Comparison of ENCODE assay signal across 8 cellular contexts in the genomic region with DNA sequence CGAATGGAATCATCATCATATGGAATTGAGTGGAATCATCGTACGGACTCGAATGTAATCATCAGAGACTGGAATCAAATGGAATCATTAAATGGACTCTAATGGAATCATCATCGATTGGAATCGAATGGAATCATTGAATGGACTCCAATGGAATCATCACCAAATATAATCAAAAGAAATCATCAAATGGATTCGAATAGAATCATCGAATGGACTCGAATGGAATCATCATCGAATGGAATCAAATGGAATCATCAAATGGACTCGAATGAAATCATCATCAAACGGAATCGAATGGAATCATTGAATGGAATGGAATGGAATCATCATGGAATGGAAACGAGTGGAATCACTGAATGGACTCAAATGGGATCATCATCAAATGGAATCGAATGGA.
DNase-seq lines count a peak whose midpoint lies in the region; ATAC-seq and TF ChIP-seq lines count a peak whose summit lies in the region.
"Not testable (repeated sequence)": the region's sequence is repeated elsewhere in the genome, so short reads cannot be mapped to it uniquely, and the experiment has no call there.

No MANE protein-coding gene starts in this region.

- POLR2A ChIA-PET in CD8-positive, alpha-beta T cell (lab: Charles Lee); PC-9 (lab: Charles Lee; ENCODE audit: unreplicated experiment): not testable (repeated sequence)

- TF ChIP-seq CTCF in CD8-positive, alpha-beta T cell (IDR thresholded peaks at IDR 0.05); PC-9 (conservative IDR thresholded peaks at IDR 0.05); mucosa of descending colon (IDR thresholded peaks at IDR 0.05); spleen (IDR thresholded peaks at IDR 0.05 in 8 of 11, conservative IDR thresholded peaks at IDR 0.05 in 3 of 11): not testable (repeated sequence)

- H3K4me1 Mint-ChIP-seq in CD8-positive, alpha-beta T cell (ENCODE audit: low read depth); stimulated activated naive CD8-positive, alpha-beta T cell treated with anti-CD3 and anti-CD28 coated beads, Interleukin-15, amount 100 ng/mL, for 72 hours: not testable (repeated sequence)

- intact Hi-C loops in CD8-positive, alpha-beta T cell (cut with DNase I, micrococcal nuclease); PC-9 (cut with micrococcal nuclease; ENCODE audit: unreplicated experiment); Right ventricle myocardium superior (cut with DNase I); mucosa of descending colon (cut with DNase I, micrococcal nuclease); spleen (cut with DNase I; ENCODE audit: low total_unique reads): not testable (repeated sequence)

- CTCF ChIA-PET in CD8-positive, alpha-beta T cell (lab: Charles Lee); PC-9 (lab: Charles Lee): not testable (repeated sequence)

- not testable (repeated sequence) for H3K9me3 Mint-ChIP-seq in CD8-positive, alpha-beta T cell
- peaks cover 18 to 19% of the 10 kb centered on the region in 2 donors for H3K9me3 Mint-ChIP-seq in activated naive CD4-positive, alpha-beta T cell treated with anti-CD3 and anti-CD28 coated beads, Interleukin-2, amount 50 U/mL, for 72 hours
- H3K9me3 Mint-ChIP-seq in stimulated activated naive CD8-positive, alpha-beta T cell treated with anti-CD3 and anti-CD28 coated beads, Interleukin-15, amount 100 ng/mL, for 72 hours = peaks cover 14 to 16% of the 10 kb centered on the region in 2 donors

- not testable (repeated sequence) for H3K79me2 ChIP-seq in PC-9 (ENCODE audit: low read depth)

- DNase-seq in CD8-positive, alpha-beta T cell = peak in 6 of 7 experiments; percentile 26 to 91 (median 66)
- peak in 1 of 2 experiments; percentile 23 for DNase-seq in PC-9
- peak; percentile 60 to 68 for DNase-seq in activated CD8-positive, alpha-beta memory T cell treated with anti-CD3 and anti-CD28 coated beads for 4 hours (ENCODE audit: low read depth in 2 of 2)
- DNase-seq in activated naive CD4-positive, alpha-beta T cell treated with anti-CD3 and anti-CD28 coated beads, Interleukin-2, amount 50 U/mL, for 72 hours (ENCODE audit: low spot score in 2 of 2) = peak; percentile 73 to 88
- DNase-seq in Right ventricle myocardium superior = not testable (repeated sequence)
- peak in 1 of 3 donors; percentile 67 for DNase-seq in mucosa of descending colon
- DNase-seq in spleen = peak; percentile 30
- DNase-seq in stimulated activated naive CD8-positive, alpha-beta T cell treated with anti-CD3 and anti-CD28 coated beads, Interleukin-15, amount 100 ng/mL, for 72 hours = peak; percentile 56 to 91

- not testable (repeated sequence) for H3K9me2 ChIP-seq in PC-9 (ENCODE audit: insufficient read depth)

- BruUV-seq in PC-9 (replicated peaks; lab: Mats Ljungman, UMichigan) = not testable (repeated sequence)

- 65 to 69% (median 68%) methylated on average over 15 of the region's 15 CpGs for WGBS in spleen, 5 donors

- not testable (repeated sequence) for H3K9me3 ChIP-seq in CD8-positive, alpha-beta T cell (ENCODE audit: low read length); PC-9 (ENCODE audit: insufficient read depth, low read depth)
- H3K9me3 ChIP-seq in mucosa of descending colon (peaks cover 22% of the 10 kb centered on the region), spleen (peaks cover 0 to 21% (median 17%) of the 10 kb centered on the region in 8 donors)

- not testable (repeated sequence) for H3F3A ChIP-seq in PC-9 (ENCODE audit: insufficient read depth, low read depth)

- not testable (repeated sequence) for H3K36me3 Mint-ChIP-seq in CD8-positive, alpha-beta T cell
- peaks cover 19 to 22% of the 10 kb centered on the region in 2 donors for H3K36me3 Mint-ChIP-seq in activated naive CD4-positive, alpha-beta T cell treated with anti-CD3 and anti-CD28 coated beads, Interleukin-2, amount 50 U/mL, for 72 hours

- H3K27ac ChIP-seq in CD8-positive, alpha-beta T cell (ENCODE audit: low read depth, low read length); PC-9; spleen: not testable (repeated sequence)

- ATAC-seq in CD8-positive, alpha-beta T cell; activated naive CD4-positive, alpha-beta T cell treated with anti-CD3 and anti-CD28 coated beads, Interleukin-2, amount 50 U/mL, for 72 hours; stimulated activated naive CD8-positive, alpha-beta T cell treated with anti-CD3 and anti-CD28 coated beads, Interleukin-15, amount 100 ng/mL, for 72 hours: not testable (repeated sequence)
- ATAC-seq in Right ventricle myocardium superior (ENCODE audit: poor library complexity) = peak; percentile 0
- peak; percentile 0 for ATAC-seq in mucosa of descending colon

- not testable (repeated sequence) for H3K27me3 ChIP-seq in CD8-positive, alpha-beta T cell (ENCODE audit: insufficient read depth, low read length); PC-9 (ENCODE audit: insufficient read depth, low read depth); spleen (replicated peaks in 1 of 7)

- H3K4me1 ChIP-seq in CD8-positive, alpha-beta T cell (ENCODE audit: insufficient read depth, low read length); PC-9 (replicated peaks; ENCODE audit: insufficient read depth); mucosa of descending colon (ENCODE audit: low read depth); spleen: not testable (repeated sequence)

- H3K36me3 ChIP-seq in CD8-positive, alpha-beta T cell (ENCODE audit: insufficient read depth, low read length); PC-9 (ENCODE audit: low read depth); mucosa of descending colon (ENCODE audit: low read depth); spleen: not testable (repeated sequence)

- H3K27me3 Mint-ChIP-seq in CD8-positive, alpha-beta T cell (ENCODE audit: low read depth); stimulated activated naive CD8-positive, alpha-beta T cell treated with anti-CD3 and anti-CD28 coated beads, Interleukin-15, amount 100 ng/mL, for 72 hours: not testable (repeated sequence)

- H3K4me3 Mint-ChIP-seq in CD8-positive, alpha-beta T cell; stimulated activated naive CD8-positive, alpha-beta T cell treated with anti-CD3 and anti-CD28 coated beads, Interleukin-15, amount 100 ng/mL, for 72 hours: not testable (repeated sequence)

- H2AFZ ChIP-seq in PC-9 = not testable (repeated sequence)

- not testable (repeated sequence) for H3K27ac Mint-ChIP-seq in CD8-positive, alpha-beta T cell; activated naive CD4-positive, alpha-beta T cell treated with anti-CD3 and anti-CD28 coated beads, Interleukin-2, amount 50 U/mL, for 72 hours; stimulated activated naive CD8-positive, alpha-beta T cell treated with anti-CD3 and anti-CD28 coated beads, Interleukin-15, amount 100 ng/mL, for 72 hours

- H3K4me3 ChIP-seq in CD8-positive, alpha-beta T cell (ENCODE audit: low read depth, low read length) = not testable (repeated sequence)
- H3K4me3 ChIP-seq in PC-9 = peak overlapping the region; percentile 0; the same call in 1 of the 2 replicates
- peak overlapping the region; percentile 0 for H3K4me3 ChIP-seq in mucosa of descending colon
- peak overlapping the region in 2 of 8 donors; percentile 0 for H3K4me3 ChIP-seq in spleen

- not testable (repeated sequence) for TF ChIP-seq POLR2A in spleen (IDR thresholded peaks at IDR 0.05)

- H4K20me1 ChIP-seq in PC-9 (ENCODE audit: insufficient read depth) = not testable (repeated sequence)

- not testable (repeated sequence) for H3K4me2 ChIP-seq in PC-9
